8 cellular contexts compared by ENCODE assay signal in genomic region chr11:1263036-1263435, GRCh38. TPM values are rescaled to one million over a fixed set of nuclear protein-coding genes. Genes with fewer than 3 reads are reported as not detected.
DNase-seq lines count a peak whose midpoint lies in the region; ATAC-seq and TF ChIP-seq lines count a peak whose summit lies in the region.

No MANE protein-coding gene starts in this region.

- in situ Hi-C loops in astrocyte of the spinal cord (cut with HindIII; ENCODE audit: low sequenced_read_pairs) = no loop called here

- no peaks in the 10 kb centered on the region for H3K36me3 ChIP-seq in ACC112 (ENCODE audit: insufficient read depth, low read length)
- no peaks in the 10 kb centered on the region for H3K36me3 ChIP-seq in mesodermal cell (ENCODE audit: control insufficient read depth, insufficient read depth, low read length)

- peaks cover 6% of the 10 kb centered on the region for H3K9me3 ChIP-seq in mesodermal cell (ENCODE audit: control insufficient read depth, low read length)

- no peak overlapping the region for H2AFZ ChIP-seq in ACC112 (ENCODE audit: low read length, unreplicated experiment)

- peak; percentile 14 for ATAC-seq in HG02588 (IDR thresholded peaks at IDR 0.05; ENCODE audit: unreplicated experiment)

- CTCF ChIA-PET in GM10248 (lab: Yijun Ruan, JAX) = interaction anchor here (1.0 to 1.4 kb wide), 2 partner anchors 11 to 18 kb away, joined by 3 to 4 read pairs; no protein-coding TSS in a partner anchor

- POLR2A ChIA-PET in GM10248 (lab: Yijun Ruan, JAX) = no interaction called here

- 75 to 77% methylated on average over 4 to 8 of the region's 8 CpGs for WGBS in mesodermal cell (ENCODE audit: insufficient coverage in 2 of 2), 2 experiments

- TF ChIP-seq CTCF in astrocyte of the spinal cord (IDR thresholded peaks at IDR 0.05; ENCODE audit: low read depth, low read length) (no peak), GM10248 (IDR thresholded peaks at IDR 0.05; ENCODE audit: control extremely low read depth, extremely low read depth, low read depth, missing control alignments) (no peak), GM10266 (IDR thresholded peaks at IDR 0.05; ENCODE audit: control insufficient read depth, insufficient read depth, low read depth, missing control alignments) (no peak)

- no peaks in the 10 kb centered on the region for H3K79me2 ChIP-seq in ACC112 (ENCODE audit: control insufficient read depth, insufficient read depth, low read length, unreplicated experiment)

- H3K4me3 ChIP-seq in ACC112 (ENCODE audit: low read depth, low read length) (peak overlapping the region; percentile 75), astrocyte of the spinal cord (ENCODE audit: low read depth, low read length) (peak overlapping the region; percentile 39), mesodermal cell (ENCODE audit: extremely low read depth, insufficient read depth, low read length, poor library complexity, severe bottlenecking) (peak overlapping the region; percentile 3)

- no peaks in the 10 kb centered on the region for H3K27me3 ChIP-seq in ACC112 (ENCODE audit: insufficient read depth, low read length)

- H3K27ac ChIP-seq in ACC112 (ENCODE audit: low read depth, low read length) (no peak overlapping the region), mesodermal cell (ENCODE audit: low read depth, low read length, severe bottlenecking) (no peak overlapping the region)

- peaks cover 5% of the 10 kb centered on the region for H3K4me1 ChIP-seq in ACC112 (ENCODE audit: control insufficient read depth, insufficient read depth, low read length, unreplicated experiment)
- H3K4me1 ChIP-seq in mesodermal cell (ENCODE audit: control insufficient read depth, insufficient read depth, low read length, poor library complexity, severe bottlenecking) = peaks cover 4% of the 10 kb centered on the region

- no peak for DNase-seq in astrocyte of the spinal cord (ENCODE audit: low read depth, low spot score)
- DNase-seq in GM10248 (ENCODE audit: extremely low spot score) = no peak
- no peak for DNase-seq in NCI-H2107 treated with DMSO at 0.1 percent for 48 hours (lab: John Stamatoyannopoulos, UW; ENCODE audit: unreplicated experiment)
- no peak for DNase-seq in LoVo (ENCODE audit: low spot score)
- no peak for DNase-seq in GM10266 (ENCODE audit: extremely low spot score)

RNA-seq across cellular contexts. Expression of gene MUC5B, which starts 40.2 kb away (rescaled TPM):
- polyA plus RNA-seq in mesodermal cell (2013, experiment 1 of 2) = not detected
- polyA plus RNA-seq in mesodermal cell (2013, experiment 2 of 2) = not detected

RNA-seq across cellular contexts. Expression of gene TOLLIP, which starts 46.4 kb away (rescaled TPM):
- 28.2 TPM for polyA plus RNA-seq in mesodermal cell (2013, experiment 1 of 2)
- polyA plus RNA-seq in mesodermal cell (2013, experiment 2 of 2) = 16.8 TPM

Comparison
In these comparisons a context has a peak if more than half of its experiments do, and no peak if none do; other contexts are left out.
1. H3K4me3 ChIP-seq: peak in every context shown above with its lines; median percentile 75 in ACC112; 39 in astrocyte of the spinal cord; 3 in mesodermal cell.